1 cellular context compared by ENCODE assay signal in the genomic region with DNA sequence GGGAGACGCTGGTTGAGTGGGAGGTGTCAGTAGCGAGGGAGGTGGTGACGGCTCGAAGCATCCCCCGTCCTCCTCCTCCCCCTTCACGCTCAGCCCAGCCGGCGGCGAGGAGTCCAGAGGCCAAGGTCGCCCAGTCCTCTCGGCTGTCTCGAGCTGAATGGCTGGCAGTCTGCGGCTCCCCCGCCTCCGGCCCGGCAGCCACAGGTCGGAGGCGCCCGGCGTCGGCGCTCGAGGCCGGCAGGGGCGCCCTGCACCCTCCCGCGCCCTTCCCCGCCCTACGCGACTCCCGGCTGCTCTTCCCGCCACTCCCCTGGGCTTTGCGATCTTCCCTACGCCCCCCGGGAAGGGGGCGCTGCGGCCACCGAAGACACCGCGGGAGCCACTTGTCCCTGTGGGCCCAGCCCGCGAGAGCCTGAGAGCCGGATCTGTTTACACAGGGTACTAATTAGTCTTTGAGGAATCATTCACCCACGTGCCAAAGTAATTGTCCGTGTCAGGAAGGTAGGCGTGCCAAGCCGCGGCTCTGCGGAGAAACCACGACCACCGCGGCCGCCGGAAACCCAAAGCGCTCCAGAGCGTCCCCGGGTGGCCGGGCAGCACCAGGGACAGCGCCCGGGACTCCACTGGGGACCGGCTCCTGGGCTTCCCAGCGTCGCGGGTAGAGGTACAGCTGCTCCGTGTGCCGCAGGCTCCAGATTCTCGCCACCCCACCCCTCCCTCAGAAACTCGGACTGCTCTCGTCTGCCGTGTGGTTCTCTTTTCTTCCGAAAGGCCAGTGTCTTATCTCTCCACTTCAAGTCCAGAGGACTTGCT.
TF ChIP-seq lines count a peak whose summit lies in the region.

A gene (plus strand): TSS at position 133 of the 813 bp plus-strand sequence.

TF ChIP-seq in HEK293, 187 proteins besides CTCF, POLR2A, EP300 and RAD21 (continued from another document):
- TF ChIP-seq, protein P1, sequence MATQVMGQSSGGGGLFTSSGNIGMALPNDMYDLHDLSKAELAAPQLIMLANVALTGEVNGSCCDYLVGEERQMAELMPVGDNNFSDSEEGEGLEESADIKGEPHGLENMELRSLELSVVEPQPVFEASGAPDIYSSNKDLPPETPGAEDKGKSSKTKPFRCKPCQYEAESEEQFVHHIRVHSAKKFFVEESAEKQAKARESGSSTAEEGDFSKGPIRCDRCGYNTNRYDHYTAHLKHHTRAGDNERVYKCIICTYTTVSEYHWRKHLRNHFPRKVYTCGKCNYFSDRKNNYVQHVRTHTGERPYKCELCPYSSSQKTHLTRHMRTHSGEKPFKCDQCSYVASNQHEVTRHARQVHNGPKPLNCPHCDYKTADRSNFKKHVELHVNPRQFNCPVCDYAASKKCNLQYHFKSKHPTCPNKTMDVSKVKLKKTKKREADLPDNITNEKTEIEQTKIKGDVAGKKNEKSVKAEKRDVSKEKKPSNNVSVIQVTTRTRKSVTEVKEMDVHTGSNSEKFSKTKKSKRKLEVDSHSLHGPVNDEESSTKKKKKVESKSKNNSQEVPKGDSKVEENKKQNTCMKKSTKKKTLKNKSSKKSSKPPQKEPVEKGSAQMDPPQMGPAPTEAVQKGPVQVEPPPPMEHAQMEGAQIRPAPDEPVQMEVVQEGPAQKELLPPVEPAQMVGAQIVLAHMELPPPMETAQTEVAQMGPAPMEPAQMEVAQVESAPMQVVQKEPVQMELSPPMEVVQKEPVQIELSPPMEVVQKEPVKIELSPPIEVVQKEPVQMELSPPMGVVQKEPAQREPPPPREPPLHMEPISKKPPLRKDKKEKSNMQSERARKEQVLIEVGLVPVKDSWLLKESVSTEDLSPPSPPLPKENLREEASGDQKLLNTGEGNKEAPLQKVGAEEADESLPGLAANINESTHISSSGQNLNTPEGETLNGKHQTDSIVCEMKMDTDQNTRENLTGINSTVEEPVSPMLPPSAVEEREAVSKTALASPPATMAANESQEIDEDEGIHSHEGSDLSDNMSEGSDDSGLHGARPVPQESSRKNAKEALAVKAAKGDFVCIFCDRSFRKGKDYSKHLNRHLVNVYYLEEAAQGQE (tag by site-specific recombination; IDR thresholded peaks at IDR 0.05), result peak; percentile 97
- TF ChIP-seq ZNF610 (tag by site-specific recombination; IDR thresholded peaks at IDR 0.05; ENCODE audit: borderline replicate concordance), result no peak
- TF ChIP-seq TCF7L2 (IDR thresholded peaks at IDR 0.05; ENCODE audit: borderline replicate concordance, low read depth, low read length), result no peak
- TF ChIP-seq, protein P2, sequence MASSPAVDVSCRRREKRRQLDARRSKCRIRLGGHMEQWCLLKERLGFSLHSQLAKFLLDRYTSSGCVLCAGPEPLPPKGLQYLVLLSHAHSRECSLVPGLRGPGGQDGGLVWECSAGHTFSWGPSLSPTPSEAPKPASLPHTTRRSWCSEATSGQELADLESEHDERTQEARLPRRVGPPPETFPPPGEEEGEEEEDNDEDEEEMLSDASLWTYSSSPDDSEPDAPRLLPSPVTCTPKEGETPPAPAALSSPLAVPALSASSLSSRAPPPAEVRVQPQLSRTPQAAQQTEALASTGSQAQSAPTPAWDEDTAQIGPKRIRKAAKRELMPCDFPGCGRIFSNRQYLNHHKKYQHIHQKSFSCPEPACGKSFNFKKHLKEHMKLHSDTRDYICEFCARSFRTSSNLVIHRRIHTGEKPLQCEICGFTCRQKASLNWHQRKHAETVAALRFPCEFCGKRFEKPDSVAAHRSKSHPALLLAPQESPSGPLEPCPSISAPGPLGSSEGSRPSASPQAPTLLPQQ (tag by site-specific recombination; IDR thresholded peaks at IDR 0.05), result peak; percentile 87
- TF ChIP-seq ZBTB20 (tag by site-specific recombination; IDR thresholded peaks at IDR 0.05), result 0 out of 2 replicates have a peak, but pooled peaks have one; percentile 6
- no peak for TF ChIP-seq ZBTB48 (tag by site-specific recombination; IDR thresholded peaks at IDR 0.05)
- TF ChIP-seq, protein P3, sequence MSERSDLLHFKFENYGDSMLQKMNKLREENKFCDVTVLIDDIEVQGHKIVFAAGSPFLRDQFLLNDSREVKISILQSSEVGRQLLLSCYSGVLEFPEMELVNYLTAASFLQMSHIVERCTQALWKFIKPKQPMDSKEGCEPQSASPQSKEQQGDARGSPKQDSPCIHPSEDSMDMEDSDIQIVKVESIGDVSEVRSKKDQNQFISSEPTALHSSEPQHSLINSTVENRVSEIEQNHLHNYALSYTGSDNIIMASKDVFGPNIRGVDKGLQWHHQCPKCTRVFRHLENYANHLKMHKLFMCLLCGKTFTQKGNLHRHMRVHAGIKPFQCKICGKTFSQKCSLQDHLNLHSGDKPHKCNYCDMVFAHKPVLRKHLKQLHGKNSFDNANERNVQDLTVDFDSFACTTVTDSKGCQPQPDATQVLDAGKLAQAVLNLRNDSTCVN (tag by site-specific recombination; optimal IDR thresholded peaks at IDR 0.05), result no peak
- TF ChIP-seq ZNF302 (tag by site-specific recombination; IDR thresholded peaks at IDR 0.05; ENCODE audit: low read depth), result no peak
- no peak for TF ChIP-seq GLI2 (tag by site-specific recombination; IDR thresholded peaks at IDR 0.05; ENCODE audit: borderline replicate concordance, low read depth)
- peak; percentile 57 for TF ChIP-seq ZNF335 (tag by site-specific recombination; conservative IDR thresholded peaks at IDR 0.05)
- TF ChIP-seq KLF16 (tag by site-specific recombination; IDR thresholded peaks at IDR 0.05), result no peak
- TF ChIP-seq ZNF292 (tag by site-specific recombination; IDR thresholded peaks at IDR 0.05; ENCODE audit: borderline replicate concordance, low read depth), result no peak
- TF ChIP-seq ZNF747 (tag by site-specific recombination; IDR thresholded peaks at IDR 0.05), result no peak
- TF ChIP-seq ZNF423 (tag by site-specific recombination; IDR thresholded peaks at IDR 0.05), result no peak
TF ChIP-seq in HEK293: peak in this region for 14.
